8 cellular contexts compared by ENCODE assay signal in genomic region chr16:88681084-88681680, GRCh38. TPM values are rescaled to one million over a fixed set of nuclear protein-coding genes. Genes with fewer than 3 reads are reported as not detected.
DNase-seq lines count a peak whose midpoint lies in the region; ATAC-seq and TF ChIP-seq lines count a peak whose summit lies in the region.

No MANE protein-coding gene starts in this region.

- H3K9ac ChIP-seq in H9 (ENCODE audit: extremely low read depth, insufficient read length, low read length), result no peak overlapping the region

- H2BK5ac ChIP-seq in H9 (ENCODE audit: insufficient read length, low read length), result no peak overlapping the region

- CTCF ChIA-PET in CD8-positive, alpha-beta T cell (lab: Charles Lee), result interaction anchor here (1.0 to 2.4 kb wide), 7 partner anchors 10 to 65 kb away, joined by 3 to 5 read pairs (median 4); no protein-coding TSS in a partner anchor

- no peaks in the 10 kb centered on the region for H3K9me3 ChIP-seq in CD8-positive, alpha-beta T cell (ENCODE audit: low read length)
- H3K9me3 ChIP-seq in H9 (ENCODE audit: control insufficient read depth, low read depth, low read length) (no peaks in the 10 kb centered on the region), WERI-Rb-1 (ENCODE audit: severe bottlenecking) (no peaks in the 10 kb centered on the region)

- intact Hi-C loops in CD8-positive, alpha-beta T cell (cut with DNase I, micrococcal nuclease), result loop anchor here in 1 of 2 experiments (1.0 to 10.0 kb wide), 3 partner anchors 20 to 726 kb away; partner anchors contain the start of genes BANP and PIEZO1
- intact Hi-C loops in left ventricle myocardium superior (cut with micrococcal nuclease), result no loop called here

- no peaks in the 10 kb centered on the region for H3K27me3 Mint-ChIP-seq in CD8-positive, alpha-beta T cell (ENCODE audit: low read depth)
- H3K27me3 Mint-ChIP-seq in H9 (ENCODE audit: low read depth), result peaks cover 4% of the 10 kb centered on the region

- no peak overlapping the region for H2BK12ac ChIP-seq in H9 (ENCODE audit: insufficient read length, low read depth, low read length)

- H4K20me1 ChIP-seq in H9 (ENCODE audit: control insufficient read depth, insufficient read depth, insufficient read length), result no peaks in the 10 kb centered on the region

- H3K4me1 Mint-ChIP-seq in CD8-positive, alpha-beta T cell (ENCODE audit: low read depth), result peaks cover 38% of the 10 kb centered on the region
- H3K4me1 Mint-ChIP-seq in H9, result peaks cover 7 to 8% of the 10 kb centered on the region in 2 experiments; a peak in 3 of 4 replicates

- H3T11ph ChIP-seq in H9 (ENCODE audit: low read length), result no peak overlapping the region

- H2BK20ac ChIP-seq in H9 (ENCODE audit: low read depth, low read length, poor library complexity, severe bottlenecking), result no peak overlapping the region

- H2BK120ac ChIP-seq in H9 (ENCODE audit: low read depth, low read length, poor library complexity, severe bottlenecking), result no peak overlapping the region

- no peak overlapping the region for H4K8ac ChIP-seq in H9 (replicated peaks; ENCODE audit: insufficient read length, low read depth, low read length)

- no peak overlapping the region for H2AK5ac ChIP-seq in H9 (ENCODE audit: insufficient read length, low read length)

- H4K5ac ChIP-seq in H9 (ENCODE audit: insufficient read length, low read depth, low read length), result no peak overlapping the region

- peak overlapping the region; percentile 44 for H3K4me3 ChIP-seq in CD8-positive, alpha-beta T cell (ENCODE audit: low read depth, low read length)
- H3K4me3 ChIP-seq in WERI-Rb-1 (ENCODE audit: low read depth, low read length) (no peak overlapping the region), epithelial cell of proximal tubule (ENCODE audit: low read depth, low read length) (no peak overlapping the region)

- H3K79me1 ChIP-seq in H9 (ENCODE audit: insufficient read depth, low read depth, low read length, poor library complexity, severe bottlenecking), result no peaks in the 10 kb centered on the region

- H3K9me3 Mint-ChIP-seq in CD8-positive, alpha-beta T cell, result no peaks in the 10 kb centered on the region
- H3K9me3 Mint-ChIP-seq in H9, result no peaks in the 10 kb centered on the region

- DNase-seq in CD8-positive, alpha-beta T cell, result peak in 4 of 7 experiments; percentile 42 to 71 (median 61)
- DNase-seq in H9, result peak; percentile 84
- DNase-seq in WERI-Rb-1, result no peak
- DNase-seq in epithelial cell of proximal tubule (ENCODE audit: low read depth), result no peak
- DNase-seq in stimulated activated naive CD4-positive, alpha-beta T cell treated with Interleukin-2 at 50 U/mL for 16 hours (lab: John Stamatoyannopoulos, UW), result peak; percentile 31
- no peak for DNase-seq in NCI-H1092 treated with DMSO at 0.1 percent for 48 hours (lab: John Stamatoyannopoulos, UW)
- no peak for DNase-seq in Kasumi-1 (lab: John Stamatoyannopoulos, UW)
- DNase-seq in left ventricle myocardium superior, result no peak

- peak; percentile 61 for TF ChIP-seq CTCF in CD8-positive, alpha-beta T cell (IDR thresholded peaks at IDR 0.05)
- TF ChIP-seq CTCF in H9 (conservative IDR thresholded peaks at IDR 0.05) (peak; percentile 74), WERI-Rb-1 (IDR thresholded peaks at IDR 0.05; ENCODE audit: low read depth, low read length) (peak; percentile 35), epithelial cell of proximal tubule (conservative IDR thresholded peaks at IDR 0.05; ENCODE audit: low read depth, low read length) (peak; percentile 49)

- ATAC-seq in CD8-positive, alpha-beta T cell, result peak; percentile 25
- ATAC-seq in left ventricle myocardium superior, result no peak

- peak overlapping the region; percentile 84 for H3K4me3 Mint-ChIP-seq in CD8-positive, alpha-beta T cell
- no peak overlapping the region; a peak in 1 of 5 replicates for H3K4me3 Mint-ChIP-seq in H9

- no peaks in the 10 kb centered on the region for H3K27me3 ChIP-seq in CD8-positive, alpha-beta T cell (ENCODE audit: insufficient read depth, low read length)
- H3K27me3 ChIP-seq in H9 (ENCODE audit: insufficient read depth, low read length) (no peaks in the 10 kb centered on the region; the same call in 1 of the 2 replicates), WERI-Rb-1 (ENCODE audit: insufficient read depth, low read depth, severe bottlenecking) (no peaks in the 10 kb centered on the region)

- peaks cover 9% of the 10 kb centered on the region for H3K23me2 ChIP-seq in H9 (ENCODE audit: insufficient read length, low read depth, low read length, poor library complexity, severe bottlenecking)

- no peak overlapping the region for H3K4me2 ChIP-seq in H9 (ENCODE audit: insufficient read depth, insufficient read length, low read length)

- H3K56ac ChIP-seq in H9 (ENCODE audit: insufficient read length, low read depth, low read length), result no peak overlapping the region

- no peak overlapping the region for H3K4ac ChIP-seq in H9 (ENCODE audit: low read depth, low read length)

- POLR2A ChIA-PET in CD8-positive, alpha-beta T cell (lab: Charles Lee), result interaction anchor here (0.7 to 1.4 kb wide), 6 partner anchors 10 to 44 kb away, joined by 3 to 4 read pairs (median 3); no protein-coding TSS in a partner anchor

- peak overlapping the region; percentile 52 for H3K27ac ChIP-seq in CD8-positive, alpha-beta T cell (ENCODE audit: low read depth, low read length)
- H3K27ac ChIP-seq in H9 (ENCODE audit: insufficient read length, low read depth, low read length) (no peak overlapping the region), WERI-Rb-1 (no peak overlapping the region)

- no peak overlapping the region for H2BK15ac ChIP-seq in H9 (ENCODE audit: low read depth, low read length)

- peaks cover 39% of the 10 kb centered on the region for H3K4me1 ChIP-seq in CD8-positive, alpha-beta T cell (ENCODE audit: insufficient read depth, low read length)
- no peaks in the 10 kb centered on the region for H3K4me1 ChIP-seq in H9 (ENCODE audit: insufficient read depth, low read length)

- H4K91ac ChIP-seq in H9 (ENCODE audit: insufficient read length, low read depth, low read length), result no peak overlapping the region

- H3K14ac ChIP-seq in H9 (ENCODE audit: insufficient read depth, low read length), result no peak overlapping the region

- no peaks in the 10 kb centered on the region for H3K79me2 ChIP-seq in H9 (ENCODE audit: insufficient read depth, low read length)

- no peak overlapping the region for H3K23ac ChIP-seq in H9 (ENCODE audit: insufficient read length, low read depth, low read length)

- WGBS in H9 (ENCODE audit: extremely low coverage, insufficient read length, low lambda C conversion rate), result no CpG with 5 or more reads among the region's 31 CpGs

- H3K36me3 ChIP-seq in CD8-positive, alpha-beta T cell (ENCODE audit: insufficient read depth, low read length), result peaks cover 18% of the 10 kb centered on the region
- H3K36me3 ChIP-seq in WERI-Rb-1, result no peaks in the 10 kb centered on the region

- no peak overlapping the region for H2AFZ ChIP-seq in H9 (ENCODE audit: low read length)

- no peak overlapping the region for H3K18ac ChIP-seq in H9 (ENCODE audit: insufficient read length, low read depth, low read length)

- H3K36me3 Mint-ChIP-seq in CD8-positive, alpha-beta T cell, result peaks cover 25% of the 10 kb centered on the region
- peaks cover 0 to 2% (median 0%) of the 10 kb centered on the region in 3 experiments; a peak in 1 of 7 replicates for H3K36me3 Mint-ChIP-seq in H9 (ENCODE audit: insufficient read depth in 1 of 3, low read depth in 3 of 3)

- peak overlapping the region; percentile 94 for H3K27ac Mint-ChIP-seq in CD8-positive, alpha-beta T cell
- H3K27ac Mint-ChIP-seq in H9, result no peak overlapping the region

RNA-seq across cellular contexts. Expression of gene SNAI3, which starts 5.1 kb away (rescaled TPM):
- 1 to 10 TPM; 3.1 to 3.4 TPM for total RNA-seq in CD8-positive, alpha-beta T cell
- 3.2 and 3.7 TPM in 2 replicates for total RNA-seq in H9 (2021)
- total RNA-seq in epithelial cell of proximal tubule, result 0.23 and 0.58 TPM in 2 replicates
- 3.8 TPM for total RNA-seq in left ventricle myocardium superior

RNA-seq across cellular contexts. Expression of gene MVD, which starts 18.3 kb away (rescaled TPM):
- 100 to 1,000 TPM; 118 to 124 TPM for total RNA-seq in CD8-positive, alpha-beta T cell
- total RNA-seq in H9 (2021), result 53.2 and 57.1 TPM in 2 replicates
- 76.2 and 167 TPM in 2 replicates for total RNA-seq in epithelial cell of proximal tubule
- 23.9 TPM for total RNA-seq in left ventricle myocardium superior

RNA-seq across cellular contexts. Expression of gene RNF166, which starts 25.0 kb away (rescaled TPM):
- 100 to 1,000 TPM; 371 to 406 TPM for total RNA-seq in CD8-positive, alpha-beta T cell
- 22.3 and 26.5 TPM in 2 replicates for total RNA-seq in H9 (2021)
- total RNA-seq in epithelial cell of proximal tubule, result 29.7 and 32.8 TPM in 2 replicates
- total RNA-seq in left ventricle myocardium superior, result 16.2 TPM

RNA-seq across cellular contexts. Expression of gene CTU2, which starts 25.1 kb away (rescaled TPM):
- 10 to 100 TPM; 59.5 to 60.4 TPM for total RNA-seq in CD8-positive, alpha-beta T cell
- 31.5 and 32.8 TPM in 2 replicates for total RNA-seq in H9 (2021)
- 9.3 and 26.6 TPM in 2 replicates for total RNA-seq in epithelial cell of proximal tubule
- total RNA-seq in left ventricle myocardium superior, result 22.7 TPM

RNA-seq across cellular contexts. Expression of gene CYBA, which starts 30.3 kb away (rescaled TPM):
- 100 to 1,000 TPM; 312 to 320 TPM for total RNA-seq in CD8-positive, alpha-beta T cell
- total RNA-seq in H9 (2021) (153 and 160 TPM in 2 replicates), epithelial cell of proximal tubule (877 and 896 TPM in 2 replicates), left ventricle myocardium superior (48.6 TPM)

Comparison
In these comparisons a context has a peak if more than half of its experiments do, and no peak if none do; other contexts are left out.
1. DNase-seq: peak in CD8-positive, alpha-beta T cell (4 of 7), H9 (single experiment) and stimulated activated naive CD4-positive, alpha-beta T cell treated with Interleukin-2 at 50 U/mL for 16 hours (single experiment); none in WERI-Rb-1 (single experiment), epithelial cell of proximal tubule (single experiment), NCI-H1092 treated with DMSO at 0.1 percent for 48 hours (single experiment), Kasumi-1 (0 of 2) and left ventricle myocardium superior (single experiment).
2. RNA of gene RNF166, which starts 25.0 kb away (total RNA-seq): 371 to 406 TPM in CD8-positive, alpha-beta T cell; 29.7 to 32.8 TPM in epithelial cell of proximal tubule, 22.3 to 26.5 TPM in H9 and 16.2 TPM in left ventricle myocardium superior (single experiment); every median in the first group is over 10 times any median in the second.
3. Peak in every context shown above with its lines, with median percentiles within 50 percentile points of each other: CTCF ChIP-seq.